ENCODE assay signal across 21 cellular contexts in the genomic region with DNA sequence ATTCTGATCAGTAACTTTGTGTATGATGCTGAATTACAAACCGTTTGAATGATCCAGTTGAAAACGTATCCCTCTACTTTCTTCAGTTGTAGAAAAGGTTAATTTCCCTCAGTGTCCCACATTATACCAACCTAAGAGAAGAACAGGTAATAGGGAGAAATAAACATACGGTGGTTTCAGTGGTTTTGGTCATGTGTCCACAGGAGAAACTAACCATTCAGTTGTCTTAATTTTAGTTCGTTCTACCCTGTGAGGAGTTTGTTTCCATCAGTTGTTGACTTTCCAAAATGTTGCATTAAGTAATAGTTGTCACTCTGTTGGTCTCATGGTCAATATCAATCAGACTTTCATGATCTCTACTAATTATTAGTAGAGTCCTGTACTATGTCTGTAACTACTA. TPM values are rescaled to one million over a fixed set of nuclear protein-coding genes. Genes with fewer than 3 reads are reported as not detected.
DNase-seq lines count a peak whose midpoint lies in the region; ATAC-seq and TF ChIP-seq lines count a peak whose summit lies in the region.
"Had no signal": no experiment of that assay in that cellular context is flagged by ENCODE, and none has a peak within 500 bp of the region (broad histone marks: within the 10 kb centered on the region; RNA-seq: fewer than 3 reads in every experiment).

No MANE protein-coding gene starts in this region.

- TF ChIP-seq POLR2A in adrenal gland (IDR thresholded peaks at IDR 0.05) = no peak

- H3F3A ChIP-seq in SK-N-SH (replicated peaks; ENCODE audit: insufficient read depth) = peaks cover 28% of the 10 kb centered on the region

- BruUV-seq in OCI-LY7 (replicated peaks; lab: Mats Ljungman, UMichigan) = TSS peak; percentile 3

- peaks cover 66% of the 10 kb centered on the region for H3K4me1 ChIP-seq in OCI-LY7 (ENCODE audit: insufficient read depth, low read length, poor library complexity, severe bottlenecking)
- peaks cover 9% of the 10 kb centered on the region for H3K4me1 ChIP-seq in hepatocyte (ENCODE audit: insufficient read depth)
- peaks cover 17 to 25% of the 10 kb centered on the region in 2 donors for H3K4me1 ChIP-seq in adrenal gland (replicated peaks in 1 of 2)
- peaks cover 16 to 18% of the 10 kb centered on the region in 2 experiments; a peak in 3 of 4 replicates for H3K4me1 ChIP-seq in SK-N-SH (ENCODE audit: control insufficient read depth in 1 of 2, insufficient read depth in 2 of 2, low read depth in 1 of 2, low read length in 1 of 2)
- H3K4me1 ChIP-seq: SJCRH30 had no signal

- no peak for ATAC-seq in activated T-cell treated with anti-CD3 and anti-CD28 coated beads, Interleukin-2, amount 50 U/mL, for 72 hours (replicated peaks in 1 of 2)
- ATAC-seq in GM21381 (IDR thresholded peaks at IDR 0.05; ENCODE audit: unreplicated experiment) (no peak), WTC11 (no peak)
- ATAC-seq: HCT116, PC-3 had no signal

- no peak for TF ChIP-seq EP300 in SK-N-SH (IDR thresholded peaks at IDR 0.05; ENCODE audit: borderline replicate concordance in 1 of 2, low read depth in 1 of 2, low read length in 1 of 2)

- H3K4me3 ChIP-seq in OCI-LY7 (ENCODE audit: low read depth, low read length, poor library complexity, severe bottlenecking) = peak overlapping the region; percentile 4
- H3K4me3 ChIP-seq in hepatocyte = no peak overlapping the region
- no peak overlapping the region for H3K4me3 ChIP-seq in adrenal gland
- no peak overlapping the region for H3K4me3 ChIP-seq in SK-N-SH (ENCODE audit: low read depth in 2 of 2, low read length in 1 of 2)
- H3K4me3 ChIP-seq: GM23248, SJCRH30 had no signal

- no peaks in the 10 kb centered on the region for H3K9me3 Mint-ChIP-seq in activated T-cell treated with anti-CD3 and anti-CD28 coated beads, Interleukin-2, amount 50 U/mL, for 72 hours
- H3K9me3 Mint-ChIP-seq in WTC11 = no peaks in the 10 kb centered on the region

- H3K27me3 ChIP-seq in hepatocyte = no peaks in the 10 kb centered on the region
- no peaks in the 10 kb centered on the region for H3K27me3 ChIP-seq in adrenal gland
- no peaks in the 10 kb centered on the region for H3K27me3 ChIP-seq in SK-N-SH (ENCODE audit: insufficient read depth)
- H3K27me3 ChIP-seq: SJCRH30 had no signal

- H3K27ac Mint-ChIP-seq in activated T-cell treated with anti-CD3 and anti-CD28 coated beads, Interleukin-2, amount 50 U/mL, for 72 hours = peak overlapping the region; percentile 32
- no peak overlapping the region for H3K27ac Mint-ChIP-seq in WTC11

- H3K27me3 Mint-ChIP-seq in activated T-cell treated with anti-CD3 and anti-CD28 coated beads, Interleukin-2, amount 50 U/mL, for 72 hours (ENCODE audit: low read depth) = no peaks in the 10 kb centered on the region
- no peaks in the 10 kb centered on the region for H3K27me3 Mint-ChIP-seq in WTC11 (ENCODE audit: low read depth)

- H2AFZ ChIP-seq in OCI-LY7 (ENCODE audit: low read length) = no peak overlapping the region
- no peak overlapping the region for H2AFZ ChIP-seq in hepatocyte
- H2AFZ ChIP-seq in SK-N-SH (ENCODE audit: low read depth) = no peak overlapping the region
- H2AFZ ChIP-seq: GM23248 had no signal

- H3K27ac ChIP-seq in OCI-LY7 (ENCODE audit: low read depth, low read length, poor library complexity, severe bottlenecking) = peak overlapping the region; percentile 97
- H3K27ac ChIP-seq in hepatocyte = peak overlapping the region; percentile 50
- no peak overlapping the region for H3K27ac ChIP-seq in adrenal gland
- H3K27ac ChIP-seq in SK-N-SH (ENCODE audit: low read depth in 2 of 2, low read length in 1 of 2) = no peak overlapping the region
- H3K27ac ChIP-seq: C4-2B, GM23248, SJCRH30 had no signal

- H3K9me3 ChIP-seq in OCI-LY7 (ENCODE audit: low read length) (no peaks in the 10 kb centered on the region), hepatocyte (ENCODE audit: low read depth) (no peaks in the 10 kb centered on the region), adrenal gland (replicated peaks in 1 of 3) (no peaks in the 10 kb centered on the region), SK-N-SH (no peaks in the 10 kb centered on the region)
- H3K9me3 ChIP-seq: SJCRH30 had no signal

- H3K4me2 ChIP-seq in OCI-LY7 (ENCODE audit: low read length) (peak overlapping the region; percentile 64), hepatocyte (no peak overlapping the region), SK-N-SH (no peak overlapping the region)

- POLR2A ChIA-PET in OCI-LY7 (lab: Charles Lee) = interaction anchor here (0.6 kb wide), 1 partner anchor 91 kb away, joined by 3 read pairs; no protein-coding TSS in a partner anchor
- POLR2A ChIA-PET in WTC11 (lab: Charles Lee) = no interaction called here
- POLR2A ChIA-PET in SK-N-SH (lab: Yijun Ruan, JAX) = no interaction called here

- peaks cover 11 to 25% of the 10 kb centered on the region in 2 donors for H3K36me3 Mint-ChIP-seq in activated T-cell treated with anti-CD3 and anti-CD28 coated beads, Interleukin-2, amount 50 U/mL, for 72 hours (ENCODE audit: insufficient read depth in 2 of 2)
- H3K36me3 Mint-ChIP-seq in WTC11 = peaks cover 37% of the 10 kb centered on the region

- H4K20me1 ChIP-seq in OCI-LY7 (ENCODE audit: insufficient read depth, low read length) (no peaks in the 10 kb centered on the region), hepatocyte (ENCODE audit: insufficient read depth, poor library complexity, severe bottlenecking) (no peaks in the 10 kb centered on the region), SK-N-SH (ENCODE audit: insufficient read depth) (no peaks in the 10 kb centered on the region)

- H3K4me1 Mint-ChIP-seq in activated T-cell treated with anti-CD3 and anti-CD28 coated beads, Interleukin-2, amount 50 U/mL, for 72 hours (ENCODE audit: low read depth) = peaks cover 14% of the 10 kb centered on the region
- H3K4me1 Mint-ChIP-seq in WTC11 = peaks cover 17% of the 10 kb centered on the region

- WGBS in hepatocyte (ENCODE audit: low lambda C conversion rate, missing lambda C conversion rate) = 95% methylated on average over 4 of the region's 4 CpGs
- 88 to 97% (median 92%) methylated on average over 4 of the region's 4 CpGs for WGBS in adrenal gland, 4 donors
- 90% methylated on average over 4 of the region's 4 CpGs for WGBS in SK-N-SH (ENCODE audit: low lambda C conversion rate)

- intact Hi-C loops in OCI-LY7 (cut with micrococcal nuclease; ENCODE audit: unreplicated experiment) = loop anchor here (1.0 to 2.0 kb wide), 2 partner anchors 19 to 327 kb away; no protein-coding TSS in a partner anchor
- intact Hi-C loops in adrenal gland (cut with DNase I) = no loop called here

- H3K9ac ChIP-seq in SK-N-SH = no peak overlapping the region
- H3K9ac ChIP-seq: GM23248 had no signal

- H3K36me3 ChIP-seq in OCI-LY7 (ENCODE audit: insufficient read depth, low read length) (peaks cover 78% of the 10 kb centered on the region), hepatocyte (replicated peaks; ENCODE audit: insufficient read depth, low read depth) (peaks cover 3% of the 10 kb centered on the region), adrenal gland (replicated peaks in 1 of 2) (peaks cover 0 to 21% of the 10 kb centered on the region in 2 donors), SK-N-SH (replicated peaks in 1 of 2; ENCODE audit: control insufficient read depth in 1 of 2, insufficient read depth in 2 of 2, low read length in 1 of 2) (peaks cover 36 to 40% of the 10 kb centered on the region in 2 experiments)

- TF ChIP-seq CTCF in OCI-LY7 (conservative IDR thresholded peaks at IDR 0.05; ENCODE audit: low read length) (no peak), hepatocyte (IDR thresholded peaks at IDR 0.05; ENCODE audit: poor library complexity) (no peak), WTC11 (IDR thresholded peaks at IDR 0.05) (no peak), adrenal gland (IDR thresholded peaks at IDR 0.05) (no peak), SK-N-SH (IDR thresholded peaks at IDR 0.05) (no peak)

- no peak overlapping the region for H3K4me3 Mint-ChIP-seq in activated T-cell treated with anti-CD3 and anti-CD28 coated beads, Interleukin-2, amount 50 U/mL, for 72 hours
- H3K4me3 Mint-ChIP-seq in WTC11 = no peak overlapping the region

- no peak for TF ChIP-seq RAD21 in SK-N-SH (IDR thresholded peaks at IDR 0.05; ENCODE audit: low read length)

- CTCF ChIA-PET in OCI-LY7 (lab: Charles Lee; ENCODE audit: unreplicated experiment) = no interaction called here
- CTCF ChIA-PET in WTC11 (lab: Charles Lee) = no interaction called here
- CTCF ChIA-PET in SK-N-SH (lab: Yijun Ruan, JAX) = interaction anchor here (1.2 kb wide), 1 partner anchor 13 kb away, joined by 3 read pairs; no protein-coding TSS in a partner anchor

- peaks cover 4% of the 10 kb centered on the region; the same call in 1 of the 2 replicates for H3K79me2 ChIP-seq in OCI-LY7 (ENCODE audit: insufficient read depth, low read depth, low read length)
- H3K79me2 ChIP-seq in hepatocyte = peaks cover 4% of the 10 kb centered on the region
- no peaks in the 10 kb centered on the region; the same call in 1 of the 2 replicates for H3K79me2 ChIP-seq in SK-N-SH (ENCODE audit: insufficient read depth)

- H3K9me2 ChIP-seq in OCI-LY7 (ENCODE audit: insufficient read depth, low read length) (no peaks in the 10 kb centered on the region), hepatocyte (replicated peaks; ENCODE audit: insufficient read depth) (no peaks in the 10 kb centered on the region), SK-N-SH (no peaks in the 10 kb centered on the region)

- DNase-seq in activated T-cell treated with anti-CD3 and anti-CD28 coated beads, Interleukin-2, amount 50 U/mL, for 72 hours = no peak
- no peak for DNase-seq in activated T-cell treated with anti-CD3 and anti-CD28 coated beads, Interleukin-2, amount 50 U/mL, for 1 hour
- DNase-seq in OCI-LY7 (ENCODE audit: low spot score) = no peak
- no peak for DNase-seq in hepatocyte (ENCODE audit: low spot score)
- DNase-seq in WTC11 (ENCODE audit: low spot score) = no peak
- no peak for DNase-seq in adrenal gland
- no peak for DNase-seq in SK-N-SH
- DNase-seq: DMS53; GM23248; MV-4-11; NCI-H1417; NCI-H1930; NCI-H2171; NCI-H446; NCI-H69; NK-92 treated with Interleukin-12 subunit alpha and Interleukin-12 subunit beta, amount 100 ng/mL, for 24 hours; PC-3; SJCRH30 had no signal

RNA-seq across cellular contexts. Expression of gene CALML4, which starts 15.1 kb away (rescaled TPM):
- 1 to 10 TPM; 6.0 to 7.0 TPM for total RNA-seq in activated T-cell treated with anti-CD3 and anti-CD28 coated beads, Interleukin-2, amount 50 U/mL, for 72 hours
- 28.7 and 52.8 TPM in 2 replicates for total RNA-seq in OCI-LY7 (2014; rRNA removed; shearing (Covaris generic))
- total RNA-seq in OCI-LY7 (2022) (32.5 and 32.7 TPM in 2 replicates), hepatocyte (44.8 and 49.6 TPM in 2 replicates), WTC11 (2021) (8.9 to 10.1 TPM (median 9.8 TPM) in 3 replicates), adrenal gland (1 to 10 TPM; 3.3 to 8.4 (median 6.7) TPM)
- polyA plus RNA-seq in hepatocyte (72.7 and 79.8 TPM in 2 replicates), adrenal gland (10 to 100 TPM in 2 of 3 donors, 1 to 10 TPM in 1; 8.6 to 25.1 (median 18.0) TPM), SK-N-SH (2012; rRNA removed) (3.1 and 3.2 TPM in 2 replicates)
- polyA plus RNA-seq in SK-N-SH (2012; cell fraction: cytosol; rRNA removed) = 2.3 and 3.9 TPM in 2 replicates
- 18.6 and 20.9 TPM in 2 replicates for polyA plus RNA-seq in SK-N-SH (2012; cell fraction: nucleus; rRNA removed)

RNA-seq across cellular contexts. Expression of gene CLN6, which starts 39.5 kb away (rescaled TPM):
- 10 to 100 TPM; 31.6 to 40.7 TPM for total RNA-seq in activated T-cell treated with anti-CD3 and anti-CD28 coated beads, Interleukin-2, amount 50 U/mL, for 72 hours
- total RNA-seq in OCI-LY7 (2014; rRNA removed; shearing (Covaris generic)) = 50.3 and 60.2 TPM in 2 replicates
- 101 and 117 TPM in 2 replicates for total RNA-seq in OCI-LY7 (2022)
- 18.7 and 19.5 TPM in 2 replicates for total RNA-seq in hepatocyte
- polyA plus RNA-seq in hepatocyte = 10.7 and 11.0 TPM in 2 replicates
- total RNA-seq in WTC11 (2021) = 50.2 to 52.2 TPM (median 50.8 TPM) in 3 replicates
- 10 to 100 TPM; 15.3 to 36.6 (median 25.8) TPM for total RNA-seq in adrenal gland
- polyA plus RNA-seq in adrenal gland = 10 to 100 TPM; 22.8 to 33.0 (median 27.8) TPM
- 27.5 and 32.2 TPM in 2 replicates for polyA plus RNA-seq in SK-N-SH (2012; rRNA removed)
- 11.8 and 23.4 TPM in 2 replicates for polyA plus RNA-seq in SK-N-SH (2012; cell fraction: cytosol; rRNA removed)
- 23.2 and 33.0 TPM in 2 replicates for polyA plus RNA-seq in SK-N-SH (2012; cell fraction: nucleus; rRNA removed)

Comparison
In these comparisons a context has a peak if more than half of its experiments do, and no peak if none do; other contexts are left out.
1. H3K27ac ChIP-seq: peak in OCI-LY7 (single experiment) and hepatocyte (single experiment); none in adrenal gland (0 of 5) and SK-N-SH (0 of 2).